Comparison of ENCODE assay signal across 13 cellular contexts in the genomic region with DNA sequence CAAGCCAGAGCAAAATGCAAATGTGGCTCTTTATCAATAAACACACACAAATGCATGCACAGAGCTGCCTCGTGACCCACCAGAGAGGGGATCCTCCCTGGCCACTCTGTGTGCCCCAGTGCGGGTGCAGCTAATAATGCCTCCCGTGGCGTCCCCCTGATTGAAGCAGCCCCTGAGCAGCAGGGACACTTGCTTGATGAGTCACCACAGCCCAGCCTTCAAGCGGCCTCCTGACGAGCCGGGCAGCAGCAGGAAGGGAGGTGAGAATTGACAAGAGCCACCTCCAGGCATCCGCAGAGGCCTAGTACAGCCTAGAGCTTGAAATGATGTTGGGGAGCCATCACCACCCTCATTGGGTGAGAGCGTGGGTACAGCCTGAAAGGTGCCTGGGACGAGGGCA.
DNase-seq lines count a peak whose midpoint lies in the region; ATAC-seq and TF ChIP-seq lines count a peak whose summit lies in the region.
"Had no signal": no experiment of that assay in that cellular context is flagged by ENCODE, and none has a peak within 500 bp of the region (broad histone marks: within the 10 kb centered on the region; RNA-seq: fewer than 3 reads in every experiment).

No MANE protein-coding gene starts in this region.

- H3K9me3 Mint-ChIP-seq in activated CD4-positive, alpha-beta T cell treated with anti-CD3 and anti-CD28 coated beads, Interleukin-2, amount 10 ng/mL, durations not matched to agents 24 days and 14 days: no peaks in the 10 kb centered on the region

- no peak overlapping the region for H3K9ac ChIP-seq in GM23248

- no peaks in the 10 kb centered on the region for H3K79me2 ChIP-seq in GM23248 (ENCODE audit: insufficient read depth)

- H3K9me3 ChIP-seq in T-helper 17 cell (ENCODE audit: control insufficient read depth, low read length, poor library complexity, severe bottlenecking): no peaks in the 10 kb centered on the region
- no peaks in the 10 kb centered on the region for H3K9me3 ChIP-seq in spleen
- no peaks in the 10 kb centered on the region for H3K9me3 ChIP-seq in GM23248 (ENCODE audit: low read depth)

- H2AFZ ChIP-seq in GM23248: no peak overlapping the region

- no peaks in the 10 kb centered on the region for H3K27me3 Mint-ChIP-seq in activated CD4-positive, alpha-beta T cell treated with anti-CD3 and anti-CD28 coated beads, Interleukin-2, amount 10 ng/mL, durations not matched to agents 24 days and 14 days
- H3K27me3 Mint-ChIP-seq in T-helper 17 cell: no peaks in the 10 kb centered on the region

- in situ Hi-C loops in GM23248 (cut with MboI): no loop called here

- intact Hi-C loops in activated CD4-positive, alpha-beta T cell treated with anti-CD3 and anti-CD28 coated beads, Interleukin-2, amount 10 ng/mL, durations not matched to agents 24 days and 14 days (cut with micrococcal nuclease): loop anchor here (2.0 to 5.0 kb wide), 2 partner anchors 71 to 139 kb away; no protein-coding TSS in a partner anchor
- intact Hi-C loops in spleen (cut with DNase I; ENCODE audit: low total_unique reads): no loop called here

- H3K27ac ChIP-seq in cingulate gyrus (ENCODE audit: low read depth, low read length): peak overlapping the region; percentile 67
- H3K27ac ChIP-seq in spleen: peak overlapping the region in 5 of 8 donors; percentile 55 to 84 (median 74)
- H3K27ac ChIP-seq in GM23248: no peak overlapping the region

- no peaks in the 10 kb centered on the region for H3K27me3 ChIP-seq in spleen (replicated peaks in 1 of 7)
- H3K27me3 ChIP-seq in GM23248 (replicated peaks; ENCODE audit: insufficient read depth): no peaks in the 10 kb centered on the region

- H3K4me3 ChIP-seq in spleen: no peak overlapping the region
- H3K4me3 ChIP-seq in GM23248: no peak overlapping the region

- ATAC-seq in T-helper 17 cell: no peak

- H3K4me2 ChIP-seq in GM23248 (ENCODE audit: unreplicated experiment): no peak overlapping the region

- no peak for TF ChIP-seq POLR2A in spleen (IDR thresholded peaks at IDR 0.05)

- H3K4me1 ChIP-seq in spleen: peaks cover 64 to 100% (median 85%) of the 10 kb centered on the region in 6 donors
- H3K4me1 ChIP-seq in GM23248 (ENCODE audit: insufficient read depth): peaks cover 5% of the 10 kb centered on the region; the same call in 1 of the 2 replicates

- 86 to 97% (median 93%) methylated on average over 3 to 10 of the region's 10 CpGs for WGBS in spleen, 5 donors
- 92 to 96% methylated on average over 10 of the region's 10 CpGs for WGBS in GM23248 (ENCODE audit: low coverage in 1 of 2, low lambda C conversion rate in 2 of 2, missing lambda C conversion rate in 2 of 2), 2 experiments

- H3K4me3 Mint-ChIP-seq in activated CD4-positive, alpha-beta T cell treated with anti-CD3 and anti-CD28 coated beads, Interleukin-2, amount 10 ng/mL, durations not matched to agents 24 days and 14 days: no peak overlapping the region
- H3K4me3 Mint-ChIP-seq in T-helper 17 cell: peak overlapping the region; percentile 9

- H3K9me2 ChIP-seq in GM23248 (ENCODE audit: insufficient read depth): no peaks in the 10 kb centered on the region

- peaks cover 0 to 6% (median 0%) of the 10 kb centered on the region in 6 donors for H3K36me3 ChIP-seq in spleen
- no peaks in the 10 kb centered on the region for H3K36me3 ChIP-seq in GM23248 (ENCODE audit: low read depth)

- peaks cover 14% of the 10 kb centered on the region for H3K36me3 Mint-ChIP-seq in activated CD4-positive, alpha-beta T cell treated with anti-CD3 and anti-CD28 coated beads, Interleukin-2, amount 10 ng/mL, durations not matched to agents 24 days and 14 days (ENCODE audit: low read depth)
- peaks cover 2% of the 10 kb centered on the region for H3K36me3 Mint-ChIP-seq in T-helper 17 cell (ENCODE audit: low read depth)

- no peak for DNase-seq in activated CD4-positive, alpha-beta T cell treated with anti-CD3 and anti-CD28 coated beads, Interleukin-2, amount 10 ng/mL, durations not matched to agents 24 days and 14 days
- no peak for DNase-seq in activated CD4-positive, alpha-beta T cell treated with anti-CD3 and anti-CD28 coated beads for 48 hours
- DNase-seq in T-helper 17 cell (no peak), spleen (no peak), NCI-H2227 treated with DMSO at 0.1 percent for 48 hours (lab: John Stamatoyannopoulos, UW) (no peak), GM23248 (no peak)
- no peak for DNase-seq in activated CD4-positive, CD25-positive, alpha-beta regulatory T cell (lab: John Stamatoyannopoulos, UW)
- DNase-seq: activated effector memory CD4-positive, alpha-beta T cell treated with anti-CD3 and anti-CD28 coated beads, Interleukin-2, amount 50 U/mL, for 16 hours; cerebellar nuclear complex; erythroblast; NCI-H2107; WERI-Rb-1 had no signal

- TF ChIP-seq CTCF in spleen (IDR thresholded peaks at IDR 0.05 in 8 of 11, conservative IDR thresholded peaks at IDR 0.05 in 3 of 11): no peak

- peak overlapping the region; percentile 42 for H3K27ac Mint-ChIP-seq in activated CD4-positive, alpha-beta T cell treated with anti-CD3 and anti-CD28 coated beads, Interleukin-2, amount 10 ng/mL, durations not matched to agents 24 days and 14 days
- peak overlapping the region; percentile 98 for H3K27ac Mint-ChIP-seq in T-helper 17 cell

- no peaks in the 10 kb centered on the region for H3F3A ChIP-seq in GM23248 (ENCODE audit: insufficient read depth)

- H3K4me1 Mint-ChIP-seq in activated CD4-positive, alpha-beta T cell treated with anti-CD3 and anti-CD28 coated beads, Interleukin-2, amount 10 ng/mL, durations not matched to agents 24 days and 14 days: peaks cover 76% of the 10 kb centered on the region
- peaks cover 72% of the 10 kb centered on the region for H3K4me1 Mint-ChIP-seq in T-helper 17 cell

- H4K20me1 ChIP-seq in GM23248 (ENCODE audit: insufficient read depth): no peaks in the 10 kb centered on the region
